29 cellular contexts compared by ENCODE assay signal in the genomic region with DNA sequence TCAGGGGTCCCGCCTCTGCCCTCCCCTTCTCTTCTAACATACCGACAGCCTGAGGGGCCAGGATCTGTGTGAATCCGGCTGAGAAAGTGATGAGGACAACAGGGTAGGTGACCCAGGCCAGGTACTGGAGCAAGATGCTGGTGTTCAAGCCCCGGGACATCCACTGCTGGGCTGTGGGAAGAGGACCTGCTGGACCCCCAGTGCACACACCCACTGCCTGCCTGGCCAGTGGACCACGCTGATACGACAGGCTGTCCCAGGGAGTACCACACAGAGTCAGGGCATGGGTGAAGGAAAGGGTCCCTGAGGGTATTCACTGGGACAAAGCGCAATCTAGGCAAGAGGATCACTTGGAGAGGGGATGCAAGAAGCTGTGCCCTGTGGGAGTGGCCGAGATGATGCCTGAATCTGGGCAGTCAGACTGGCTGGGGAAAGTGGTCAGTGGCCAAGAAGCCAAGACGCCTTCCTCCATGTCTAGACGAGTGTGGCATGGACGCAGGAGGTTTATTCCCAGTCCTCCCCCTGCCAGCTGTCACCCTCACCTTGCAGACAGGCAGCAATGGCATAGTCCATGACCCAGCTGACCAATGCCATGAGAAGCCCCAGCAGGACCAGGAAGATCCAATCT. TPM values are rescaled to one million over a fixed set of nuclear protein-coding genes. Genes with fewer than 3 reads are reported as not detected.
"Had no signal": no experiment of that assay in that cellular context is flagged by ENCODE, and none has a peak within 500 bp of the region (broad histone marks: within the 10 kb centered on the region; RNA-seq: fewer than 3 reads in every experiment).

No MANE protein-coding gene starts in this region.

- H3K27me3 Mint-ChIP-seq: activated CD4-positive, alpha-beta memory T cell treated with anti-CD3 and anti-CD28 coated beads for 36 hours; activated CD4-positive, alpha-beta T cell treated with anti-CD3 and anti-CD28 coated beads, Interleukin-2, amount 10 ng/mL, durations not matched to agents 7 days and 5 days; activated T-helper 17 cell treated with anti-CD3 and anti-CD28 coated beads, Interleukin-2, amount 50 U/mL, for 72 hours had no signal

- H3K9me3 Mint-ChIP-seq: activated CD4-positive, alpha-beta memory T cell treated with anti-CD3 and anti-CD28 coated beads for 36 hours; activated CD4-positive, alpha-beta T cell treated with anti-CD3 and anti-CD28 coated beads, Interleukin-2, amount 10 ng/mL, durations not matched to agents 7 days and 5 days; activated naive CD4-positive, alpha-beta T cell treated with anti-CD3 and anti-CD28 coated beads for 36 hours; activated naive CD8-positive, alpha-beta T cell treated with anti-CD3 and anti-CD28 coated beads for 36 hours; activated T-cell treated with anti-CD3 and anti-CD28 coated beads, Interleukin-2, amount 50 U/mL, for 4 hours; activated T-helper 17 cell treated with anti-CD3 and anti-CD28 coated beads, Interleukin-2, amount 50 U/mL, for 72 hours had no signal

- H3K27me3 ChIP-seq: breast epithelium had no signal

- H3K4me2 ChIP-seq: KMS-11 had no signal

- H3K9me3 ChIP-seq: breast epithelium had no signal

- H3K4me3 Mint-ChIP-seq: activated CD4-positive, alpha-beta memory T cell treated with anti-CD3 and anti-CD28 coated beads for 36 hours; activated CD4-positive, alpha-beta T cell treated with anti-CD3 and anti-CD28 coated beads, Interleukin-2, amount 10 ng/mL, durations not matched to agents 7 days and 5 days; activated naive CD4-positive, alpha-beta T cell treated with anti-CD3 and anti-CD28 coated beads for 36 hours; activated naive CD8-positive, alpha-beta T cell treated with anti-CD3 and anti-CD28 coated beads for 36 hours; activated T-cell treated with anti-CD3 and anti-CD28 coated beads, Interleukin-2, amount 50 U/mL, for 4 hours; activated T-helper 17 cell treated with anti-CD3 and anti-CD28 coated beads, Interleukin-2, amount 50 U/mL, for 72 hours had no signal

- DNase-seq: activated CD4-positive, alpha-beta memory T cell treated with anti-CD3 and anti-CD28 coated beads for 36 hours; activated CD4-positive, alpha-beta T cell treated with anti-CD3 and anti-CD28 coated beads, Interleukin-2, amount 10 ng/mL, durations not matched to agents 7 days and 5 days; activated CD4-positive, CD25-positive, alpha-beta regulatory T cell; activated CD8-positive, alpha-beta memory T cell treated with anti-CD3 and anti-CD28 coated beads for 24 hours; activated gamma-delta T cell; activated naive CD4-positive, alpha-beta T cell treated with anti-CD3 and anti-CD28 coated beads for 36 hours; activated naive CD8-positive, alpha-beta T cell treated with anti-CD3 and anti-CD28 coated beads for 36 hours; activated T-cell treated with anti-CD3 and anti-CD28 coated beads, Interleukin-2, amount 50 U/mL, for 4 hours; caudate nucleus; MV-4-11; NCI-H1092 treated with DMSO at 0.1 percent for 48 hours; NCI-H1417 treated with DMSO at 0.1 percent for 48 hours; NCI-H1694; NCI-H2029; NCI-H2107; NCI-H2171 treated with DMSO at 0.1 percent for 48 hours; NCI-H345; NCI-H510A treated with DMSO at 0.1 percent for 48 hours; NCI-H69; PC-3; SIG-M5; T-helper 1 cell had no signal

- H3K4me3 ChIP-seq: breast epithelium had no signal

- FAIRE-seq: RCC 7860 had no signal

- H3K36me3 ChIP-seq: breast epithelium had no signal

- H3K9ac ChIP-seq: KMS-11 had no signal

- ATAC-seq: activated T-cell treated with anti-CD3 and anti-CD28 coated beads, Interleukin-2, amount 50 U/mL, for 4 hours; activated T-helper 17 cell treated with anti-CD3 and anti-CD28 coated beads, Interleukin-2, amount 50 U/mL, for 72 hours; PC-3 had no signal

- H3K27ac ChIP-seq: breast epithelium, KMS-11, VCaP had no signal

- H3K27ac Mint-ChIP-seq: activated CD4-positive, alpha-beta memory T cell treated with anti-CD3 and anti-CD28 coated beads for 36 hours; activated CD4-positive, alpha-beta T cell treated with anti-CD3 and anti-CD28 coated beads, Interleukin-2, amount 10 ng/mL, durations not matched to agents 7 days and 5 days; activated naive CD4-positive, alpha-beta T cell treated with anti-CD3 and anti-CD28 coated beads for 36 hours; activated naive CD8-positive, alpha-beta T cell treated with anti-CD3 and anti-CD28 coated beads for 36 hours; activated T-helper 17 cell treated with anti-CD3 and anti-CD28 coated beads, Interleukin-2, amount 50 U/mL, for 72 hours had no signal

RNA-seq across cellular contexts. Expression of gene THPO, which starts 19.8 kb away (rescaled TPM):
- total RNA-seq: activated CD4-positive, alpha-beta memory T cell treated with anti-CD3 and anti-CD28 coated beads for 36 hours; activated CD4-positive, alpha-beta T cell treated with anti-CD3 and anti-CD28 coated beads, Interleukin-2, amount 10 ng/mL, durations not matched to agents 7 days and 5 days; activated naive CD4-positive, alpha-beta T cell treated with anti-CD3 and anti-CD28 coated beads for 36 hours; activated naive CD8-positive, alpha-beta T cell treated with anti-CD3 and anti-CD28 coated beads for 36 hours; activated T-cell treated with anti-CD3 and anti-CD28 coated beads, Interleukin-2, amount 50 U/mL, for 4 hours; activated T-helper 17 cell treated with anti-CD3 and anti-CD28 coated beads, Interleukin-2, amount 50 U/mL, for 72 hours; MCF 10A; PC-3; T-helper 2 cell treated with Interferon-gamma antibody and Interleukin-4, amounts not matched to agents 100 ng/mL and 5 ng/mL, for 36 hours had no signal

RNA-seq across cellular contexts. Expression of gene CHRD, which starts 21.6 kb away (rescaled TPM):
- total RNA-seq: activated CD4-positive, alpha-beta T cell treated with anti-CD3 and anti-CD28 coated beads, Interleukin-2, amount 10 ng/mL, durations not matched to agents 7 days and 5 days; activated naive CD4-positive, alpha-beta T cell treated with anti-CD3 and anti-CD28 coated beads for 36 hours; activated naive CD8-positive, alpha-beta T cell treated with anti-CD3 and anti-CD28 coated beads for 36 hours; MCF 10A; PC-3; T-helper 2 cell treated with Interferon-gamma antibody and Interleukin-4, amounts not matched to agents 100 ng/mL and 5 ng/mL, for 36 hours had no signal
